Comparison of ENCODE assay signal across 16 cellular contexts in the genomic region with DNA sequence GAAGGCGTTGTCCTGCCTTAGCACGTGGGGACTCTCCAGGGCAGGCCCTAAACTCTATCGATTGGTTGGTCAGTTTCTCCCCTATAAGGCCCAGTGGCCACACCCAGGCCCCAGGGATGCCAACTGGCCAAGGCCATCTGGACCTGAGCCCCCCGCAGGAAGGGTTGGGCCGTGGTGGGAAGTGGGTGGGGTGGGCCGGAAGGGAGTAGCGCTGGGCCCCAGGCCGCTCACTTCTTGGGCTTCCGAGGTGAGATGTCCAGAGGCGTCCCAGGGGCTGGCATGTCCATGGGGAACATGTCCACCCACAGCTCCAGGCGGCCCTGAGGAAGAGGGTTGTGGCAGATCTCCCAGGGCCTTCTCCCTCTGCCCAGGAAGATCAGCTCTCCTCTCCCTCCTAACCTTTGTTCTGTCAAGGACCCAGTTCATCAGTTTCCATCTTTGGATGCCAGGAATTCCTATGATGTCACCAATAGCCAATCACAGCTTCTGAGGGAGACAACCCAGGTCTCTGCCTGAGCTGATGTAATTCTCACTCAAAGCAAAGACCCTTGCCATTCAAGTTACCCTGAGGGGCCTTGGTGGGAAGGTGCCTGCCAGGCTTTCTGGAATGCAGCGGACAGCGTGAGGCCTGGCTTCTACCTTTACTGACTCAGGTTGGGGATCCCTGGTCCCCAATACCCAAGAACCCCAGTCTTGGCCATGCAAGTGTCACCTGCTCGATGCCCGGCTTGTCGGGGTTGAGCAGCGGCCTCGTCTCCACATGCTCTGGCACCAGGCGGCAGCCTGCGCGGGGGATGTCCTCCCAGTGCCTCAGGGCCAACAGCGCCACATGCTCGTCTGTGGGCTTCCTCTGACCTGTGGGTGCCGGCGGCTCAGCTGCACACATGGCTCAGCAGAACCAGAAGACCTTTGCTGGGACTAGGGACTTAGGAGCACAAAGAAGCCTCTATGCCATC. TPM values are rescaled to one million over a fixed set of nuclear protein-coding genes. Genes with fewer than 3 reads are reported as not detected.
DNase-seq lines count a peak whose midpoint lies in the region; ATAC-seq, FAIRE-seq and TF ChIP-seq lines count a peak whose summit lies in the region.
"Had no signal": no experiment of that assay in that cellular context is flagged by ENCODE, and none has a peak within 500 bp of the region (broad histone marks: within the 10 kb centered on the region; RNA-seq: fewer than 3 reads in every experiment).

No MANE protein-coding gene starts in this region.

- no peak for TF ChIP-seq RAD21 in K562 (CRISPR knock-in tag; conservative IDR thresholded peaks at IDR 0.05 in 1 of 2, IDR thresholded peaks at IDR 0.05 in 1 of 2)

- H3K4me3 ChIP-seq in K562 = no peak overlapping the region
- no peak overlapping the region for H3K4me3 ChIP-seq in right lobe of liver
- no peak overlapping the region for H3K4me3 ChIP-seq in hepatocyte
- H3K4me3 ChIP-seq: ovary had no signal

- POLR2A ChIA-PET in K562 (lab: Yijun Ruan, JAX) = no interaction called here

- ATAC-seq in stimulated activated naive CD8-positive, alpha-beta T cell treated with anti-CD3 and anti-CD28 coated beads, Interleukin-15, Interleukin-2, amounts not matched to agents 100 U/mL and 50 U/mL, for 24 hours = peak; percentile 17
- ATAC-seq in stimulated activated naive CD8-positive, alpha-beta T cell treated with anti-CD3 and anti-CD28 coated beads, Interleukin-15, amount 100 ng/mL, for 72 hours = no peak
- no peak; the same call in 2 of the 3 replicates for ATAC-seq in K562
- ATAC-seq in right lobe of liver = no peak
- ATAC-seq in GM18511 (IDR thresholded peaks at IDR 0.05; ENCODE audit: unreplicated experiment) = no peak

- H3K27ac Mint-ChIP-seq in stimulated activated naive CD8-positive, alpha-beta T cell treated with anti-CD3 and anti-CD28 coated beads, Interleukin-15, amount 100 ng/mL, for 72 hours = no peak overlapping the region

- H3K4me2 ChIP-seq in K562 (ENCODE audit: insufficient read depth, low read length) (no peak overlapping the region), hepatocyte (no peak overlapping the region)

- CTCF ChIA-PET in K562 (lab: Yijun Ruan, JAX; ENCODE audit: low intra/inter-chr PET ratio) = interaction anchor here (1.8 kb wide), 1 partner anchor 228 kb away, joined by 6 read pairs; no protein-coding TSS in a partner anchor

- H3K9me3 ChIP-seq in K562 (replicated peaks; ENCODE audit: control insufficient read depth, insufficient read depth, low read depth, low read length) (no peaks in the 10 kb centered on the region), right lobe of liver (no peaks in the 10 kb centered on the region), hepatocyte (ENCODE audit: low read depth) (no peaks in the 10 kb centered on the region)
- H3K9me3 ChIP-seq: ovary had no signal

- H3K9me2 ChIP-seq in hepatocyte (replicated peaks; ENCODE audit: insufficient read depth) = no peaks in the 10 kb centered on the region

- H3K36me3 ChIP-seq in K562 (ENCODE audit: control insufficient read depth, insufficient read depth, low read length) (no peaks in the 10 kb centered on the region), right lobe of liver (no peaks in the 10 kb centered on the region), hepatocyte (replicated peaks; ENCODE audit: insufficient read depth, low read depth) (no peaks in the 10 kb centered on the region)
- H3K36me3 ChIP-seq: ovary had no signal

- WGBS in K562 (ENCODE audit: insufficient coverage, low coverage, missing lambda C conversion rate) = 73% methylated on average over 21 of the region's 25 CpGs
- WGBS in right lobe of liver (ENCODE audit: insufficient coverage, low coverage, low lambda C conversion rate, missing lambda C conversion rate) = 100% methylated on average over 2 of the region's 25 CpGs
- 92% methylated on average over 25 of the region's 25 CpGs for WGBS in hepatocyte (ENCODE audit: low lambda C conversion rate, missing lambda C conversion rate)

- intact Hi-C loops in K562 (cut with micrococcal nuclease) = loop anchor here (5.0 to 10.0 kb wide), 3 partner anchors 66 to 229 kb away; no protein-coding TSS in a partner anchor
- intact Hi-C loops in right lobe of liver (cut with DNase I) = no loop called here

- DNase-seq in stimulated activated naive CD8-positive, alpha-beta T cell treated with anti-CD3 and anti-CD28 coated beads, Interleukin-15, Interleukin-2, amounts not matched to agents 100 U/mL and 50 U/mL, for 24 hours = no peak
- no peak for DNase-seq in stimulated activated naive CD8-positive, alpha-beta T cell treated with anti-CD3 and anti-CD28 coated beads, Interleukin-15, amount 100 ng/mL, for 72 hours
- DNase-seq in K562 (ENCODE audit: extremely low read depth in 1 of 4, low spot score in 3 of 4) = no peak
- peak in 2 of 3 donors; percentile 43 to 51 for DNase-seq in right lobe of liver
- no peak for DNase-seq in hepatocyte (ENCODE audit: low spot score)
- no peak for DNase-seq in NCI-H748 (lab: John Stamatoyannopoulos, UW; ENCODE audit: unreplicated experiment)
- no peak for DNase-seq in occipital lobe (lab: John Stamatoyannopoulos, UW)
- DNase-seq: amniotic stem cell; stimulated activated naive CD4-positive, alpha-beta T cell treated with Interleukin-2 at 50 U/mL for 16 hours had no signal

- H3K27ac ChIP-seq in K562 (ENCODE audit: extremely low read depth, low read depth, low read length) (no peak overlapping the region), right lobe of liver (no peak overlapping the region), hepatocyte (no peak overlapping the region)
- H3K27ac ChIP-seq: epithelial cell of prostate, ovary had no signal

- H3K4me1 Mint-ChIP-seq in stimulated activated naive CD8-positive, alpha-beta T cell treated with anti-CD3 and anti-CD28 coated beads, Interleukin-15, amount 100 ng/mL, for 72 hours = no peaks in the 10 kb centered on the region

- no TSS peak for BruUV-seq in K562 (replicated peaks; lab: Mats Ljungman, UMichigan)

- no peak overlapping the region for H3K4me3 Mint-ChIP-seq in stimulated activated naive CD8-positive, alpha-beta T cell treated with anti-CD3 and anti-CD28 coated beads, Interleukin-15, amount 100 ng/mL, for 72 hours

- no peak for TF ChIP-seq POLR2A in K562 (conservative IDR thresholded peaks at IDR 0.05)
- no peak for TF ChIP-seq POLR2A in right lobe of liver (IDR thresholded peaks at IDR 0.05)

- H3K9me3 Mint-ChIP-seq in stimulated activated naive CD8-positive, alpha-beta T cell treated with anti-CD3 and anti-CD28 coated beads, Interleukin-15, amount 100 ng/mL, for 72 hours = no peaks in the 10 kb centered on the region

- H2AFZ ChIP-seq in K562 (ENCODE audit: low read depth, low read length) = no peak overlapping the region
- H2AFZ ChIP-seq in hepatocyte = no peak overlapping the region

- H3K79me2 ChIP-seq in K562 (ENCODE audit: control insufficient read depth, insufficient read depth, low read length) (no peaks in the 10 kb centered on the region), hepatocyte (no peaks in the 10 kb centered on the region)

- H3K27me3 Mint-ChIP-seq in stimulated activated naive CD8-positive, alpha-beta T cell treated with anti-CD3 and anti-CD28 coated beads, Interleukin-15, amount 100 ng/mL, for 72 hours = no peaks in the 10 kb centered on the region

- H4K20me1 ChIP-seq in K562 (replicated peaks; ENCODE audit: control insufficient read depth, insufficient read depth, low read length) = no peaks in the 10 kb centered on the region
- no peaks in the 10 kb centered on the region for H4K20me1 ChIP-seq in hepatocyte (ENCODE audit: insufficient read depth, poor library complexity, severe bottlenecking)

- H3K9me1 ChIP-seq in K562 (ENCODE audit: control insufficient read depth, insufficient read depth, low read length) = no peaks in the 10 kb centered on the region

- in situ Hi-C loops in K562 (cut with MboI) = loop anchor here (10.0 kb wide), 1 partner anchor 519 kb away; no protein-coding TSS in a partner anchor

- FAIRE-seq in K562 (lab: Jason Lieb, UNC) = no peak
- FAIRE-seq: colon, GM19239, keratinocyte had no signal

- H3K27me3 ChIP-seq in K562 (ENCODE audit: control insufficient read depth in 2 of 2, insufficient read depth in 2 of 2, low read length in 2 of 2) (no peaks in the 10 kb centered on the region), right lobe of liver (no peaks in the 10 kb centered on the region), hepatocyte (no peaks in the 10 kb centered on the region)
- H3K27me3 ChIP-seq: ovary had no signal

- TF ChIP-seq EP300 in K562 (IDR thresholded peaks at IDR 0.05; ENCODE audit: low read length) = no peak

- H3K4me1 ChIP-seq in K562 (replicated peaks in 1 of 2; ENCODE audit: control insufficient read depth in 2 of 2, insufficient read depth in 2 of 2, low read length in 2 of 2) = peaks cover 13 to 34% of the 10 kb centered on the region in 2 experiments; a peak in 4 of 5 replicates
- H3K4me1 ChIP-seq in right lobe of liver = no peaks in the 10 kb centered on the region
- no peaks in the 10 kb centered on the region for H3K4me1 ChIP-seq in hepatocyte (ENCODE audit: insufficient read depth)

- peak overlapping the region in 1 of 2 experiments; percentile 50; a peak in 1 of 4 replicates for H3K9ac ChIP-seq in K562 (ENCODE audit: insufficient read depth in 1 of 2, low read depth in 2 of 2, low read length in 2 of 2)

- TF ChIP-seq CTCF in K562 (IDR thresholded peaks at IDR 0.05 in 2 of 3, conservative IDR thresholded peaks at IDR 0.05 in 1 of 3; ENCODE audit: insufficient read depth in 2 of 3, low read depth in 1 of 3, low read length in 3 of 3) (no peak), right lobe of liver (IDR thresholded peaks at IDR 0.05) (no peak), hepatocyte (IDR thresholded peaks at IDR 0.05; ENCODE audit: poor library complexity) (no peak)

RNA-seq across cellular contexts. Expression of gene OTOF, which starts 14.4 kb away (rescaled TPM):
- 0.11 and 0.49 TPM in 2 replicates for total RNA-seq in K562 (2011; cell fraction: chromatin; rRNA removed; ENCODE audit: low replicate concordance)
- 0.13 and 0.17 TPM in 2 replicates for total RNA-seq in K562 (2011; cell fraction: nucleolus; rRNA removed)
- total RNA-seq in K562 (2011; cell fraction: nucleoplasm; rRNA removed) = not detected in 2 replicates
- 0.05 and 0.33 TPM in 2 replicates for total RNA-seq in K562 (2014; rRNA removed)
- not detected in 2 replicates for total RNA-seq in K562 (2014; rRNA removed; fragmentation: Illumina TruSeq; extraction: Trizol)
- not detected in 2 replicates for total RNA-seq in K562 (2015; rRNA removed; fragmentation: Illumina TruSeq; extraction: Trizol)
- 0.07 TPM in 1 of 2 replicates, not detected in the other for total RNA-seq in K562 (2021)
- polyA plus RNA-seq in K562 (2011; rRNA removed) = 0.07 and 0.11 TPM in 2 replicates
- polyA plus RNA-seq in K562 (2011; cell fraction: cytosol; rRNA removed) = 0.12 and 0.24 TPM in 2 replicates
- 0.22 and 0.31 TPM in 2 replicates for polyA plus RNA-seq in K562 (2011; cell fraction: nucleus; rRNA removed)
- polyA plus RNA-seq in K562 (2012) = 0.03 and 0.12 TPM in 2 replicates
- polyA plus RNA-seq in K562 (2014; fragmentation: Illumina TruSeq; extraction: Trizol) = not detected in 2 replicates
- polyA plus RNA-seq in K562 (2014; fragmentation: Nextera tagmentation; extraction: Ambion mirVana) = not detected
- 0.03 TPM in 1 of 2 replicates, not detected in the other for polyA plus RNA-seq in K562 (2014; rRNA removed)
- polyA minus RNA-seq in K562 (2011; rRNA and poly(A)+ RNA removed) = 0.04 TPM in 1 of 2 replicates, not detected in the other
- not detected in 2 replicates for polyA minus RNA-seq in K562 (2011; cell fraction: cytosol; rRNA and poly(A)+ RNA removed)
- under 0.01 TPM in 1 of 2 replicates, not detected in the other for polyA minus RNA-seq in K562 (2011; cell fraction: nucleus; rRNA and poly(A)+ RNA removed)
- total RNA-seq in right lobe of liver = under 1 TPM in 2 of 6 experiments, not detected in 4; 0.06 to 0.12 TPM
- 0.10 TPM in 1 of 2 replicates, not detected in the other for total RNA-seq in hepatocyte
- polyA plus RNA-seq in hepatocyte = 0.33 TPM in 1 of 2 replicates, not detected in the other
- total RNA-seq in occipital lobe = 0.47 TPM
- total RNA-seq: OCI-LY7 had no signal
- polyA plus RNA-seq: keratinocyte had no signal

Comparison
In these comparisons a context has a peak if more than half of its experiments do, and no peak if none do; other contexts are left out.
1. DNase-seq: peak in right lobe of liver (2 of 3); none in stimulated activated naive CD8-positive, alpha-beta T cell treated with anti-CD3 and anti-CD28 coated beads, Interleukin-15, Interleukin-2, amounts not matched to agents 100 U/mL and 50 U/mL, for 24 hours (single experiment), stimulated activated naive CD8-positive, alpha-beta T cell treated with anti-CD3 and anti-CD28 coated beads, Interleukin-15, amount 100 ng/mL, for 72 hours (0 of 2), K562 (0 of 4), hepatocyte (single experiment), NCI-H748 (single experiment) and occipital lobe (single experiment).